Comparison of ENCODE assay signal across 1 cellular context in the genomic region with DNA sequence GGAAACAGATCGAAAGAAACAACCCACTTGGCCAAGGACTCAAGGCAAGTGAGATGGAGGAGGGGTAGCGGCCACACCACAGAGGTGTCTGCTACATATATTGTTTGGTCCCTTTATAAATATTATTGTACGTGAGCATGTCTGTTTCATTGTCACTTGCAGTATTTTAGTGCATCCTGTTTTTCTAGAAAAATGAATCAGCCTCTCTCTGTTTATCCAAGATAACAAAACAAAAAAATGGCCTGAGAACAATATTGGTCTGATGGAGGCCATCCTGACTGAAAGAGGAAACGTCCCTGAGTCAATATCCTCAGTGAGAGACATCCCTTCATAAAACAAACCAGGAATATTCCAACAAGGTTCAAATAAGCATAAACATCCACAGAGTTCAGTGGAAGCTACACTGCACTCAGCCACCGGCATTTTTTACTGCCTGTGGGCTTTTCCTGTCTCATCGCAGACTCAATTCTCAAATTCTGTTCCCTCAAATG.
TF ChIP-seq lines count a peak whose summit lies in the region.

No MANE protein-coding gene starts in this region.

TF ChIP-seq in HepG2, 621 proteins besides CTCF, POLR2A, EP300 and RAD21 (continued from another document and continues in another):
- TF ChIP-seq ZBTB40 (IDR thresholded peaks at IDR 0.05), result no peak
- TF ChIP-seq ZBTB40 (CRISPR knock-in tag; IDR thresholded peaks at IDR 0.05), result no peak
- TF ChIP-seq GABPB1 (CRISPR knock-in tag; IDR thresholded peaks at IDR 0.05), result no peak
- TF ChIP-seq, protein P1, sequence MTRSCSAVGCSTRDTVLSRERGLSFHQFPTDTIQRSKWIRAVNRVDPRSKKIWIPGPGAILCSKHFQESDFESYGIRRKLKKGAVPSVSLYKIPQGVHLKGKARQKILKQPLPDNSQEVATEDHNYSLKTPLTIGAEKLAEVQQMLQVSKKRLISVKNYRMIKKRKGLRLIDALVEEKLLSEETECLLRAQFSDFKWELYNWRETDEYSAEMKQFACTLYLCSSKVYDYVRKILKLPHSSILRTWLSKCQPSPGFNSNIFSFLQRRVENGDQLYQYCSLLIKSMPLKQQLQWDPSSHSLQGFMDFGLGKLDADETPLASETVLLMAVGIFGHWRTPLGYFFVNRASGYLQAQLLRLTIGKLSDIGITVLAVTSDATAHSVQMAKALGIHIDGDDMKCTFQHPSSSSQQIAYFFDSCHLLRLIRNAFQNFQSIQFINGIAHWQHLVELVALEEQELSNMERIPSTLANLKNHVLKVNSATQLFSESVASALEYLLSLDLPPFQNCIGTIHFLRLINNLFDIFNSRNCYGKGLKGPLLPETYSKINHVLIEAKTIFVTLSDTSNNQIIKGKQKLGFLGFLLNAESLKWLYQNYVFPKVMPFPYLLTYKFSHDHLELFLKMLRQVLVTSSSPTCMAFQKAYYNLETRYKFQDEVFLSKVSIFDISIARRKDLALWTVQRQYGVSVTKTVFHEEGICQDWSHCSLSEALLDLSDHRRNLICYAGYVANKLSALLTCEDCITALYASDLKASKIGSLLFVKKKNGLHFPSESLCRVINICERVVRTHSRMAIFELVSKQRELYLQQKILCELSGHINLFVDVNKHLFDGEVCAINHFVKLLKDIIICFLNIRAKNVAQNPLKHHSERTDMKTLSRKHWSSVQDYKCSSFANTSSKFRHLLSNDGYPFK (CRISPR knock-in tag; IDR thresholded peaks at IDR 0.05; ENCODE audit: borderline replicate concordance), result no peak
- TF ChIP-seq ZNF567 (CRISPR knock-in tag; IDR thresholded peaks at IDR 0.05; ENCODE audit: borderline replicate concordance), result no peak
- no peak for TF ChIP-seq XBP1 (CRISPR knock-in tag; IDR thresholded peaks at IDR 0.05)
- no peak for TF ChIP-seq ZNF234 (CRISPR knock-in tag; conservative IDR thresholded peaks at IDR 0.05)
- no peak for TF ChIP-seq ZNF572 (CRISPR knock-in tag; IDR thresholded peaks at IDR 0.05)
- TF ChIP-seq CREM (IDR thresholded peaks at IDR 0.05), result peak; percentile 47
- no peak for TF ChIP-seq CREM (CRISPR knock-in tag; IDR thresholded peaks at IDR 0.05)
- TF ChIP-seq, protein P2, sequence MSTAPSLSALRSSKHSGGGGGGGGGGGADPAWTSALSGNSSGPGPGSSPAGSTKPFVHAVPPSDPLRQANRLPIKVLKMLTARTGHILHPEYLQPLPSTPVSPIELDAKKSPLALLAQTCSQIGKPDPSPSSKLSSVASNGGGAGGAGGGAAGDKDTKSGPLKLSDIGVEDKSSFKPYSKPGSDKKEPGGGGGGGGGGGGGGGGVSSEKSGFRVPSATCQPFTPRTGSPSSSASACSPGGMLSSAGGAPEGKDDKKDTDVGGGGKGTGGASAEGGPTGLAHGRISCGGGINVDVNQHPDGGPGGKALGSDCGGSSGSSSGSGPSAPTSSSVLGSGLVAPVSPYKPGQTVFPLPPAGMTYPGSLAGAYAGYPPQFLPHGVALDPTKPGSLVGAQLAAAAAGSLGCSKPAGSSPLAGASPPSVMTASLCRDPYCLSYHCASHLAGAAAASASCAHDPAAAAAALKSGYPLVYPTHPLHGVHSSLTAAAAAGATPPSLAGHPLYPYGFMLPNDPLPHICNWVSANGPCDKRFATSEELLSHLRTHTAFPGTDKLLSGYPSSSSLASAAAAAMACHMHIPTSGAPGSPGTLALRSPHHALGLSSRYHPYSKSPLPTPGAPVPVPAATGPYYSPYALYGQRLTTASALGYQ (CRISPR knock-in tag; IDR thresholded peaks at IDR 0.05), result no peak
- no peak for TF ChIP-seq ZNF552 (CRISPR knock-in tag; IDR thresholded peaks at IDR 0.05; ENCODE audit: borderline replicate concordance)
- TF ChIP-seq CEBPB (IDR thresholded peaks at IDR 0.05; ENCODE audit: borderline replicate concordance, low read depth, low read length), result no peak
- no peak for TF ChIP-seq ARID2 (CRISPR knock-in tag; IDR thresholded peaks at IDR 0.05; ENCODE audit: borderline replicate concordance)
- TF ChIP-seq, protein P3, sequence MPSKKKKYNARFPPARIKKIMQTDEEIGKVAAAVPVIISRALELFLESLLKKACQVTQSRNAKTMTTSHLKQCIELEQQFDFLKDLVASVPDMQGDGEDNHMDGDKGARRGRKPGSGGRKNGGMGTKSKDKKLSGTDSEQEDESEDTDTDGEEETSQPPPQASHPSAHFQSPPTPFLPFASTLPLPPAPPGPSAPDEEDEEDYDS (CRISPR knock-in tag; IDR thresholded peaks at IDR 0.05), result peak; percentile 17; the same call in 1 of the 2 replicates
- no peak for TF ChIP-seq ZNF550 (CRISPR knock-in tag; IDR thresholded peaks at IDR 0.05; ENCODE audit: borderline replicate concordance)
- peak; percentile 77 for TF ChIP-seq MED1 (CRISPR knock-in tag; IDR thresholded peaks at IDR 0.05)
- TF ChIP-seq FOXK1 (CRISPR knock-in tag; IDR thresholded peaks at IDR 0.05; ENCODE audit: borderline replicate concordance, low read depth), result no peak
- TF ChIP-seq KDM4B (CRISPR knock-in tag; IDR thresholded peaks at IDR 0.05), result no peak
- no peak for TF ChIP-seq DMTF1 (CRISPR knock-in tag; IDR thresholded peaks at IDR 0.05)
- TF ChIP-seq PAWR (CRISPR knock-in tag; IDR thresholded peaks at IDR 0.05; ENCODE audit: borderline replicate concordance), result no peak
- TF ChIP-seq, protein P4, sequence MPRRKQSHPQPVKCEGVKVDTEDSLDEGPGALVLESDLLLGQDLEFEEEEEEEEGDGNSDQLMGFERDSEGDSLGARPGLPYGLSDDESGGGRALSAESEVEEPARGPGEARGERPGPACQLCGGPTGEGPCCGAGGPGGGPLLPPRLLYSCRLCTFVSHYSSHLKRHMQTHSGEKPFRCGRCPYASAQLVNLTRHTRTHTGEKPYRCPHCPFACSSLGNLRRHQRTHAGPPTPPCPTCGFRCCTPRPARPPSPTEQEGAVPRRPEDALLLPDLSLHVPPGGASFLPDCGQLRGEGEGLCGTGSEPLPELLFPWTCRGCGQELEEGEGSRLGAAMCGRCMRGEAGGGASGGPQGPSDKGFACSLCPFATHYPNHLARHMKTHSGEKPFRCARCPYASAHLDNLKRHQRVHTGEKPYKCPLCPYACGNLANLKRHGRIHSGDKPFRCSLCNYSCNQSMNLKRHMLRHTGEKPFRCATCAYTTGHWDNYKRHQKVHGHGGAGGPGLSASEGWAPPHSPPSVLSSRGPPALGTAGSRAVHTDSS (CRISPR knock-in tag; conservative IDR thresholded peaks at IDR 0.05), result no peak
- TF ChIP-seq ZSCAN5A (CRISPR knock-in tag; IDR thresholded peaks at IDR 0.05; ENCODE audit: borderline replicate concordance), result no peak
- TF ChIP-seq ZNF703 (CRISPR knock-in tag; IDR thresholded peaks at IDR 0.05; ENCODE audit: borderline replicate concordance), result no peak
- no peak for TF ChIP-seq ZNF569 (CRISPR knock-in tag; IDR thresholded peaks at IDR 0.05; ENCODE audit: borderline replicate concordance)
- TF ChIP-seq ZKSCAN1 (IDR thresholded peaks at IDR 0.05; ENCODE audit: low read length), result no peak
- no peak for TF ChIP-seq KDM5A (IDR thresholded peaks at IDR 0.05; ENCODE audit: borderline replicate concordance, low read length)
- TF ChIP-seq NCOA1 (CRISPR knock-in tag; IDR thresholded peaks at IDR 0.05), result no peak
- TF ChIP-seq FOXA1 (IDR thresholded peaks at IDR 0.05), result no peak
- 0 out of 2 replicates have a peak, but pooled peaks have one; percentile 23 for TF ChIP-seq FOXA1 (CRISPR knock-in tag; IDR thresholded peaks at IDR 0.05)
